1 cellular context compared by ENCODE assay signal in genomic region chr15:99249270-99249817, GRCh38.
A peak's percentile ranks its signal among the peaks of the same experiment; 100 is the strongest.
TF ChIP-seq lines count a peak whose summit lies in the region.

Gene TTC23, minus strand, starts transcription at chr15:99249581. Its CDS starts 20,869 bp downstream, at chr15:99228712.

TF ChIP-seq in HEK293, 187 proteins besides CTCF, POLR2A, EP300 and RAD21 (continued from another document):
- TF ChIP-seq INSM2 (tag by site-specific recombination; IDR thresholded peaks at IDR 0.05): no peak
- TF ChIP-seq ZNF335 (tag by site-specific recombination; conservative IDR thresholded peaks at IDR 0.05): peak; percentile 97
- no peak for TF ChIP-seq ZNF580 (tag by site-specific recombination; IDR thresholded peaks at IDR 0.05)
- TF ChIP-seq FEZF1 (tag by site-specific recombination; IDR thresholded peaks at IDR 0.05): peak; percentile 17; the same call in 1 of the 2 replicates
- no peak for TF ChIP-seq ZNF449 (tag by site-specific recombination; IDR thresholded peaks at IDR 0.05)
- TF ChIP-seq ZXDB (tag by site-specific recombination; IDR thresholded peaks at IDR 0.05): peak; percentile 33; the same call in 1 of the 2 replicates
- no peak for TF ChIP-seq ZBTB1 (tag by site-specific recombination; IDR thresholded peaks at IDR 0.05)
- TF ChIP-seq ZNF561 (tag by site-specific recombination; IDR thresholded peaks at IDR 0.05; ENCODE audit: borderline replicate concordance): 0 out of 2 replicates have a peak, but pooled peaks have one; percentile 73
- TF ChIP-seq ZNF776 (tag by site-specific recombination; IDR thresholded peaks at IDR 0.05; ENCODE audit: borderline replicate concordance): no peak
- TF ChIP-seq ZNF600 (tag by site-specific recombination; IDR thresholded peaks at IDR 0.05): peak; percentile 87
- peak; percentile 95 for TF ChIP-seq SCRT2 (tag by site-specific recombination; IDR thresholded peaks at IDR 0.05)
- TF ChIP-seq PBX3 (CRISPR knock-in tag; IDR thresholded peaks at IDR 0.05): no peak
- TF ChIP-seq ZNF362 (tag by site-specific recombination; IDR thresholded peaks at IDR 0.05): peak; percentile 75
- TF ChIP-seq ZEB2 (tag by site-specific recombination; IDR thresholded peaks at IDR 0.05): 0 out of 2 replicates have a peak, but pooled peaks have one; percentile 41
- TF ChIP-seq ZBTB8A (tag by site-specific recombination; IDR thresholded peaks at IDR 0.05): no peak
- TF ChIP-seq KLF17 (tag by site-specific recombination; IDR thresholded peaks at IDR 0.05): no peak
- TF ChIP-seq REPIN1 (tag by site-specific recombination; IDR thresholded peaks at IDR 0.05; ENCODE audit: low read depth): no peak
- peak; percentile 43; the same call in 1 of the 2 replicates for TF ChIP-seq ZNF2 (tag by site-specific recombination; IDR thresholded peaks at IDR 0.05)
- peak; percentile 94 for TF ChIP-seq IKZF3 (tag by site-specific recombination; IDR thresholded peaks at IDR 0.05)
- TF ChIP-seq ZNF366 (tag by site-specific recombination; conservative IDR thresholded peaks at IDR 0.05): peak; percentile 43; the same call in 1 of the 2 replicates
- TF ChIP-seq ZNF274 (IDR thresholded peaks at IDR 0.05; ENCODE audit: low read length): no peak
- no peak for TF ChIP-seq ZNF274 (tag by site-specific recombination; IDR thresholded peaks at IDR 0.05; ENCODE audit: borderline replicate concordance)
- TF ChIP-seq HOXD13 (CRISPR knock-in tag; IDR thresholded peaks at IDR 0.05; ENCODE audit: borderline replicate concordance): peak; percentile 21; the same call in 1 of the 2 replicates
- no peak for TF ChIP-seq ZNF155 (tag by site-specific recombination; IDR thresholded peaks at IDR 0.05)
- TF ChIP-seq ZSCAN30 (tag by site-specific recombination; IDR thresholded peaks at IDR 0.05): peak; percentile 49; the same call in 1 of the 2 replicates
- no peak for TF ChIP-seq PATZ1 (tag by site-specific recombination; IDR thresholded peaks at IDR 0.05)
- TF ChIP-seq ZNF416 (tag by site-specific recombination; IDR thresholded peaks at IDR 0.05): no peak
- peak; percentile 100 for TF ChIP-seq ZNF692 (tag by site-specific recombination; IDR thresholded peaks at IDR 0.05)
- no peak for TF ChIP-seq ZNF549 (tag by site-specific recombination; IDR thresholded peaks at IDR 0.05)
- no peak for TF ChIP-seq WT1 (tag by site-specific recombination; IDR thresholded peaks at IDR 0.05)
- TF ChIP-seq ZNF639 (tag by site-specific recombination; IDR thresholded peaks at IDR 0.05): no peak
- TF ChIP-seq ZNF146 (tag by site-specific recombination; IDR thresholded peaks at IDR 0.05): no peak
- TF ChIP-seq ZNF660 (tag by site-specific recombination; IDR thresholded peaks at IDR 0.05): peak; percentile 98
- no peak for TF ChIP-seq ZNF529 (tag by site-specific recombination; IDR thresholded peaks at IDR 0.05; ENCODE audit: insufficient replicate concordance)
- 0 out of 2 replicates have a peak, but pooled peaks have one; percentile 25 for TF ChIP-seq ZBTB20 (tag by site-specific recombination; IDR thresholded peaks at IDR 0.05)
- TF ChIP-seq PRDM1 (tag by site-specific recombination; IDR thresholded peaks at IDR 0.05): peak; percentile 88
- no peak for TF ChIP-seq KLF10 (tag by site-specific recombination; IDR thresholded peaks at IDR 0.05)
- no peak for TF ChIP-seq GLI2 (tag by site-specific recombination; IDR thresholded peaks at IDR 0.05; ENCODE audit: borderline replicate concordance, low read depth)
- peak; percentile 91 for TF ChIP-seq GFI1B (tag by site-specific recombination; IDR thresholded peaks at IDR 0.05)
- TF ChIP-seq ZNF394 (tag by site-specific recombination; IDR thresholded peaks at IDR 0.05; ENCODE audit: borderline replicate concordance): peak; percentile 45; the same call in 1 of the 2 replicates
- no peak for TF ChIP-seq KLF8 (tag by site-specific recombination; IDR thresholded peaks at IDR 0.05)
- TF ChIP-seq ZBTB17 (tag by site-specific recombination; IDR thresholded peaks at IDR 0.05): peak; percentile 85
